ENCODE assay signal across 14 cellular contexts in genomic region chr18:14488789-14489188, GRCh38. TPM values are rescaled to one million over a fixed set of nuclear protein-coding genes. Genes with fewer than 3 reads are reported as not detected.
"Had no signal": no experiment of that assay in that cellular context is flagged by ENCODE, and none has a peak within 500 bp of the region (broad histone marks: within the 10 kb centered on the region; RNA-seq: fewer than 3 reads in every experiment).

No MANE protein-coding gene starts in this region.

RNA-seq across cellular contexts. Expression of gene POTEC, which starts 54.6 kb away (rescaled TPM):
- total RNA-seq: activated B cell treated with CpG ODN at 0.5 μM for 24 hours; activated CD4-positive, alpha-beta memory T cell treated with anti-CD3 and anti-CD28 coated beads for 36 hours; activated CD4-positive, alpha-beta memory T cell treated with anti-CD3 and anti-CD28 coated beads, Interleukin-2, amount 10 ng/mL, durations not matched to agents 7 days and 5 days; activated CD4-positive, alpha-beta T cell treated with anti-CD3 and anti-CD28 coated beads for 36 hours; activated CD4-positive, alpha-beta T cell treated with anti-CD3 and anti-CD28 coated beads, Interleukin-2, amount 10 ng/mL, durations not matched to agents 24 days and 14 days; activated CD4-positive, alpha-beta T cell treated with anti-CD3 and anti-CD28 coated beads, Interleukin-2, amount 10 ng/mL, durations not matched to agents 7 days and 5 days; activated CD8-positive, alpha-beta memory T cell treated with anti-CD3 and anti-CD28 coated beads for 36 hours; activated CD8-positive, alpha-beta memory T cell treated with anti-CD3 and anti-CD28 coated beads, Interleukin-2, amount 10 ng/mL, durations not matched to agents 7 days and 5 days; activated CD8-positive, alpha-beta T cell treated with anti-CD3 and anti-CD28 coated beads for 36 hours; activated CD8-positive, alpha-beta T cell treated with anti-CD3 and anti-CD28 coated beads, Interleukin-2, amount 10 ng/mL, durations not matched to agents 7 days and 5 days; T-helper 1 cell treated with Interleukin-12 subunit alpha and Interleukin-12 subunit beta and Interleukin-4 antibody, amounts not matched to agents 30 ng/mL and 1 ng/mL, for 36 hours; T-helper 17 cell; T-helper 2 cell treated with Interferon-gamma antibody and Interleukin-4, amounts not matched to agents 100 ng/mL and 5 ng/mL, for 36 hours; WTC11 had no signal
